In genomic region chr21:16536661-16537359, GRCh38 we compare ENCODE assay signal across 1 cellular context.
TF ChIP-seq lines count a peak whose summit lies in the region.

No MANE protein-coding gene starts in this region.

TF ChIP-seq in A549, 52 proteins besides CTCF, POLR2A, EP300 and RAD21 (continued from another document):
- TF ChIP-seq BCL3 (IDR thresholded peaks at IDR 0.05) (no peak), KDM5A (IDR thresholded peaks at IDR 0.05) (no peak)
